ENCODE assay signal across 17 cellular contexts in genomic region chr7:99357701-99358490, GRCh38. TPM values are rescaled to one million over a fixed set of nuclear protein-coding genes. Genes with fewer than 3 reads are reported as not detected.
DNase-seq lines count a peak whose midpoint lies in the region; ATAC-seq and TF ChIP-seq lines count a peak whose summit lies in the region.
"Had no signal": no experiment of that assay in that cellular context is flagged by ENCODE, and none has a peak within 500 bp of the region (broad histone marks: within the 10 kb centered on the region; RNA-seq: fewer than 3 reads in every experiment).

No MANE protein-coding gene starts in this region.

- peaks cover 95% of the 10 kb centered on the region for H3K36me3 ChIP-seq in right atrium auricular region
- peaks cover 63% of the 10 kb centered on the region for H3K36me3 ChIP-seq in endodermal cell (ENCODE audit: control insufficient read depth, insufficient read depth, low read length)
- H3K36me3 ChIP-seq in BE2C = peaks cover 80% of the 10 kb centered on the region

- H3K27ac ChIP-seq in right atrium auricular region (peak overlapping the region in 1 of 2 donors; percentile 9), endodermal cell (ENCODE audit: low read depth, low read length) (peak overlapping the region; percentile 82)
- H3K27ac ChIP-seq: testis had no signal

- no peak overlapping the region for H3K9ac ChIP-seq in endodermal cell (ENCODE audit: extremely low read depth, low read length, poor library complexity, severe bottlenecking)
- H3K9ac ChIP-seq: SK-N-SH had no signal

- peak; percentile 38 to 65 for ATAC-seq in left cardiac atrium
- ATAC-seq in esophagus mucosa = no peak
- no peak for ATAC-seq in effector memory CD8-positive, alpha-beta T cell (replicated peaks)
- ATAC-seq: K562, left colon, mucosa of descending colon, PC-3 had no signal

- DNase-seq in left cardiac atrium = no peak
- no peak for DNase-seq in right atrium auricular region (ENCODE audit: low spot score)
- no peak for DNase-seq in endodermal cell
- DNase-seq in mesenteric fat pad (ENCODE audit: low spot score) = peak; percentile 65
- DNase-seq in activated CD4-positive, alpha-beta T cell treated with anti-CD3 and anti-CD28 coated beads, Interleukin-2, amount 10 ng/mL, durations not matched to agents 24 days and 14 days = no peak
- no peak for DNase-seq in effector memory CD8-positive, alpha-beta T cell
- no peak for DNase-seq in BE2C
- DNase-seq: activated gamma-delta T cell treated with Interleukin-2 at 50 U/mL for 16 hours; CD4-positive, alpha-beta memory T cell; left colon; mucosa of descending colon; PC-3; SK-N-SH; T-helper 9 cell; testis had no signal

- H3K4me3 Mint-ChIP-seq in endodermal cell = no peak overlapping the region
- no peak overlapping the region for H3K4me3 Mint-ChIP-seq in activated CD4-positive, alpha-beta T cell treated with anti-CD3 and anti-CD28 coated beads, Interleukin-2, amount 10 ng/mL, durations not matched to agents 24 days and 14 days
- no peak overlapping the region for H3K4me3 Mint-ChIP-seq in effector memory CD8-positive, alpha-beta T cell
- H3K4me3 Mint-ChIP-seq: CD4-positive, alpha-beta memory T cell had no signal

- WGBS in endodermal cell (ENCODE audit: insufficient coverage in 1 of 2, insufficient read length in 1 of 2), 2 experiments = 95 to 96% methylated on average over 11 to 16 of the region's 16 CpGs

- H3K4me1 ChIP-seq in right atrium auricular region = no peaks in the 10 kb centered on the region
- H3K4me1 ChIP-seq in endodermal cell (ENCODE audit: control insufficient read depth, insufficient read depth, low read length) = no peaks in the 10 kb centered on the region
- no peaks in the 10 kb centered on the region for H3K4me1 ChIP-seq in BE2C

- H3K9me3 Mint-ChIP-seq in endodermal cell = no peaks in the 10 kb centered on the region
- no peaks in the 10 kb centered on the region for H3K9me3 Mint-ChIP-seq in activated CD4-positive, alpha-beta T cell treated with anti-CD3 and anti-CD28 coated beads, Interleukin-2, amount 10 ng/mL, durations not matched to agents 24 days and 14 days
- H3K9me3 Mint-ChIP-seq in effector memory CD8-positive, alpha-beta T cell = no peaks in the 10 kb centered on the region
- H3K9me3 Mint-ChIP-seq: CD4-positive, alpha-beta memory T cell had no signal

- H3K27me3 ChIP-seq in right atrium auricular region (no peaks in the 10 kb centered on the region), endodermal cell (ENCODE audit: control insufficient read depth, insufficient read depth, low read length, poor library complexity, severe bottlenecking) (no peaks in the 10 kb centered on the region), BE2C (no peaks in the 10 kb centered on the region)
- H3K27me3 ChIP-seq: testis had no signal

- H3K9me3 ChIP-seq in right atrium auricular region = no peaks in the 10 kb centered on the region
- no peaks in the 10 kb centered on the region for H3K9me3 ChIP-seq in endodermal cell (ENCODE audit: control insufficient read depth, low read length)
- H3K9me3 ChIP-seq in BE2C = no peaks in the 10 kb centered on the region; the same call in 1 of the 2 replicates
- H3K9me3 ChIP-seq: mucosa of descending colon, SK-N-SH, testis had no signal

- H3K27ac Mint-ChIP-seq in endodermal cell = peak overlapping the region; percentile 7
- no peak overlapping the region for H3K27ac Mint-ChIP-seq in activated CD4-positive, alpha-beta T cell treated with anti-CD3 and anti-CD28 coated beads, Interleukin-2, amount 10 ng/mL, durations not matched to agents 24 days and 14 days
- H3K27ac Mint-ChIP-seq in effector memory CD8-positive, alpha-beta T cell = peak overlapping the region in 1 of 2 donors; percentile 61

- intact Hi-C loops in left cardiac atrium (cut with DNase I) = no loop called here
- intact Hi-C loops in activated CD4-positive, alpha-beta T cell treated with anti-CD3 and anti-CD28 coated beads, Interleukin-2, amount 10 ng/mL, durations not matched to agents 24 days and 14 days (cut with micrococcal nuclease) = no loop called here

- TF ChIP-seq CTCF in right atrium auricular region (IDR thresholded peaks at IDR 0.05) (no peak), endodermal cell (conservative IDR thresholded peaks at IDR 0.05) (no peak), BE2C (IDR thresholded peaks at IDR 0.05; ENCODE audit: low read depth, low read length) (no peak)

- no peaks in the 10 kb centered on the region for H3K27me3 Mint-ChIP-seq in endodermal cell (ENCODE audit: insufficient read depth)
- H3K27me3 Mint-ChIP-seq in activated CD4-positive, alpha-beta T cell treated with anti-CD3 and anti-CD28 coated beads, Interleukin-2, amount 10 ng/mL, durations not matched to agents 24 days and 14 days = no peaks in the 10 kb centered on the region
- H3K27me3 Mint-ChIP-seq in effector memory CD8-positive, alpha-beta T cell = no peaks in the 10 kb centered on the region
- H3K27me3 Mint-ChIP-seq: CD4-positive, alpha-beta memory T cell had no signal

- peaks cover 61% of the 10 kb centered on the region for H3K36me3 Mint-ChIP-seq in endodermal cell (ENCODE audit: low read depth)
- H3K36me3 Mint-ChIP-seq in activated CD4-positive, alpha-beta T cell treated with anti-CD3 and anti-CD28 coated beads, Interleukin-2, amount 10 ng/mL, durations not matched to agents 24 days and 14 days (ENCODE audit: low read depth) = peaks cover 46% of the 10 kb centered on the region
- H3K36me3 Mint-ChIP-seq in effector memory CD8-positive, alpha-beta T cell (ENCODE audit: insufficient read depth) = peaks cover 95% of the 10 kb centered on the region

- no peaks in the 10 kb centered on the region for H3K4me1 Mint-ChIP-seq in endodermal cell
- no peaks in the 10 kb centered on the region for H3K4me1 Mint-ChIP-seq in activated CD4-positive, alpha-beta T cell treated with anti-CD3 and anti-CD28 coated beads, Interleukin-2, amount 10 ng/mL, durations not matched to agents 24 days and 14 days
- peaks cover 0 to 6% of the 10 kb centered on the region in 2 donors for H3K4me1 Mint-ChIP-seq in effector memory CD8-positive, alpha-beta T cell (ENCODE audit: low read depth in 2 of 2)

- H3K4me3 ChIP-seq in right atrium auricular region (no peak overlapping the region), endodermal cell (ENCODE audit: low read length) (no peak overlapping the region), BE2C (ENCODE audit: low read depth, low read length) (no peak overlapping the region)
- H3K4me3 ChIP-seq: K562, mucosa of descending colon, testis had no signal

RNA-seq across cellular contexts. Expression of gene ARPC1B, which starts 16.6 kb away (rescaled TPM):
- total RNA-seq in left cardiac atrium = 10 to 100 TPM; 71.7 to 88.0 TPM
- 100 to 1,000 TPM in 1 of 2 donors, 10 to 100 TPM in 1; 53.0 to 115 TPM for total RNA-seq in right atrium auricular region
- total RNA-seq in endodermal cell = 10 to 100 TPM; 53.3 to 73.9 TPM
- 41.0 TPM for polyA plus RNA-seq in endodermal cell (2013, experiment 1 of 2)
- polyA plus RNA-seq in endodermal cell (2013, experiment 2 of 2) = 48.7 TPM
- 159 TPM for total RNA-seq in mesenteric fat pad
- 53.0 TPM for total RNA-seq in esophagus mucosa
- 248 and 250 TPM in 2 replicates for total RNA-seq in activated CD4-positive, alpha-beta T cell treated with anti-CD3 and anti-CD28 coated beads, Interleukin-2, amount 10 ng/mL, durations not matched to agents 24 days and 14 days
- 38.0 TPM for polyA plus RNA-seq in BE2C (2012; ENCODE audit: insufficient read depth, insufficient read length, low read depth)

RNA-seq across cellular contexts. Expression of gene ARPC1A, which starts 32.2 kb away (rescaled TPM):
- total RNA-seq in left cardiac atrium (100 to 1,000 TPM in 1 of 2 donors, 10 to 100 TPM in 1; 98.8 to 112 TPM), right atrium auricular region (100 to 1,000 TPM; 108 to 117 TPM), endodermal cell (100 to 1,000 TPM; 150 to 154 TPM), mesenteric fat pad (109 TPM), esophagus mucosa (182 TPM)
- polyA plus RNA-seq in endodermal cell (2013, experiment 1 of 2) = 131 TPM
- polyA plus RNA-seq in endodermal cell (2013, experiment 2 of 2) = 130 TPM
- 76.0 and 80.8 TPM in 2 replicates for total RNA-seq in activated CD4-positive, alpha-beta T cell treated with anti-CD3 and anti-CD28 coated beads, Interleukin-2, amount 10 ng/mL, durations not matched to agents 24 days and 14 days
- polyA plus RNA-seq in BE2C (2012; ENCODE audit: insufficient read depth, insufficient read length, low read depth) = 141 TPM

RNA-seq across cellular contexts. Expression of gene PDAP1, which starts 50.5 kb away (rescaled TPM):
- 10 to 100 TPM; 76.0 to 96.8 TPM for total RNA-seq in left cardiac atrium
- 10 to 100 TPM; 70.9 to 93.3 TPM for total RNA-seq in right atrium auricular region
- total RNA-seq in endodermal cell = 100 to 1,000 TPM; 147 to 165 TPM
- polyA plus RNA-seq in endodermal cell (2013, experiment 1 of 2) = 130 TPM
- polyA plus RNA-seq in endodermal cell (2013, experiment 2 of 2) = 130 TPM
- 88.8 TPM for total RNA-seq in mesenteric fat pad
- total RNA-seq in esophagus mucosa = 94.4 TPM
- 167 and 168 TPM in 2 replicates for total RNA-seq in activated CD4-positive, alpha-beta T cell treated with anti-CD3 and anti-CD28 coated beads, Interleukin-2, amount 10 ng/mL, durations not matched to agents 24 days and 14 days
- 483 TPM for polyA plus RNA-seq in BE2C (2012; ENCODE audit: insufficient read depth, insufficient read length, low read depth)

RNA-seq across cellular contexts. Expression of gene BUD31, which starts 50.9 kb away (rescaled TPM):
- 10 to 100 TPM; 44.9 to 51.7 TPM for total RNA-seq in left cardiac atrium
- 10 to 100 TPM; 36.7 to 57.0 TPM for total RNA-seq in right atrium auricular region
- 100 to 1,000 TPM; 102 to 117 TPM for total RNA-seq in endodermal cell
- 89.0 TPM for polyA plus RNA-seq in endodermal cell (2013, experiment 1 of 2)
- polyA plus RNA-seq in endodermal cell (2013, experiment 2 of 2) = 90.0 TPM
- 68.2 TPM for total RNA-seq in mesenteric fat pad
- total RNA-seq in esophagus mucosa = 98.9 TPM
- 136 and 147 TPM in 2 replicates for total RNA-seq in activated CD4-positive, alpha-beta T cell treated with anti-CD3 and anti-CD28 coated beads, Interleukin-2, amount 10 ng/mL, durations not matched to agents 24 days and 14 days
- 516 TPM for polyA plus RNA-seq in BE2C (2012; ENCODE audit: insufficient read depth, insufficient read length, low read depth)

Comparison
In these comparisons a context has a peak if more than half of its experiments do, and no peak if none do; other contexts are left out.
1. ATAC-seq: peak in left cardiac atrium (2 of 2); none in esophagus mucosa (single experiment) and effector memory CD8-positive, alpha-beta T cell (single experiment).